In genomic region chr1:6241107-6241886, GRCh38 we compare ENCODE assay signal across 16 cellular contexts. TPM values are rescaled to one million over a fixed set of nuclear protein-coding genes. Genes with fewer than 3 reads are reported as not detected.
DNase-seq lines count a peak whose midpoint lies in the region; ATAC-seq and TF ChIP-seq lines count a peak whose summit lies in the region.
"Had no signal": no experiment of that assay in that cellular context is flagged by ENCODE, and none has a peak within 500 bp of the region (broad histone marks: within the 10 kb centered on the region; RNA-seq: fewer than 3 reads in every experiment).

No MANE protein-coding gene starts in this region.

- TF ChIP-seq CTCF in osteocyte (IDR thresholded peaks at IDR 0.05), result no peak
- no peak for TF ChIP-seq CTCF in left lung (IDR thresholded peaks at IDR 0.05)

- peak overlapping the region; percentile 75 for H3K27ac Mint-ChIP-seq in activated CD4-positive, alpha-beta T cell treated with anti-CD3 and anti-CD28 coated beads, Interleukin-2, amount 10 ng/mL, durations not matched to agents 24 days and 14 days
- no peak overlapping the region for H3K27ac Mint-ChIP-seq in activated CD4-positive, alpha-beta T cell treated with anti-CD3 and anti-CD28 coated beads, Interleukin-2, amount 10 ng/mL, durations not matched to agents 7 days and 5 days
- no peak overlapping the region for H3K27ac Mint-ChIP-seq in IgD-negative memory B cell
- no peak overlapping the region for H3K27ac Mint-ChIP-seq in osteocyte (ENCODE audit: unreplicated experiment)
- H3K27ac Mint-ChIP-seq: activated T-helper 2 cell treated with anti-CD3 and anti-CD28 coated beads, Interferon-gamma antibody, Interleukin-2, Interleukin-4, amounts not matched to agents 10 μg/mL and 5 μg/mL and 100 μg/mL, durations not matched to agents 14 hours and 24 hours and 36 hours had no signal

- POLR2A ChIA-PET in activated CD4-positive, alpha-beta T cell treated with anti-CD3 and anti-CD28 coated beads, Interleukin-2, amount 10 ng/mL, durations not matched to agents 7 days and 5 days (lab: Charles Lee), result no interaction called here

- H3K4me1 Mint-ChIP-seq in activated CD4-positive, alpha-beta T cell treated with anti-CD3 and anti-CD28 coated beads, Interleukin-2, amount 10 ng/mL, durations not matched to agents 24 days and 14 days, result peaks cover 17% of the 10 kb centered on the region
- peaks cover 16% of the 10 kb centered on the region for H3K4me1 Mint-ChIP-seq in activated CD4-positive, alpha-beta T cell treated with anti-CD3 and anti-CD28 coated beads, Interleukin-2, amount 10 ng/mL, durations not matched to agents 7 days and 5 days
- H3K4me1 Mint-ChIP-seq in IgD-negative memory B cell (peaks cover 0 to 5% (median 3%) of the 10 kb centered on the region in 3 donors), osteocyte (ENCODE audit: unreplicated experiment) (peaks cover 10% of the 10 kb centered on the region)

- DNase-seq in activated CD4-positive, alpha-beta T cell treated with anti-CD3 and anti-CD28 coated beads, Interleukin-2, amount 10 ng/mL, durations not matched to agents 24 days and 14 days, result no peak
- no peak for DNase-seq in activated CD4-positive, alpha-beta T cell treated with anti-CD3 and anti-CD28 coated beads, Interleukin-2, amount 10 ng/mL, durations not matched to agents 7 days and 5 days
- DNase-seq in epidermal melanocyte (ENCODE audit: insufficient read length, low spot score), result peak; percentile 12
- DNase-seq in osteocyte (ENCODE audit: extremely low spot score, unreplicated experiment), result no peak
- DNase-seq in left lung, result no peak
- DNase-seq in activated T-cell treated with anti-CD3 and anti-CD28 coated beads, Interleukin-2, amount 50 U/mL, for 48 hours, result no peak
- DNase-seq: erythroblast, occipital lobe, PC-9 had no signal

- ATAC-seq in HG02970 (IDR thresholded peaks at IDR 0.05; ENCODE audit: low FRiP score, unreplicated experiment) (no peak), left lung (no peak)
- ATAC-seq: left ventricle myocardium superior had no signal

- H3K36me3 Mint-ChIP-seq in activated CD4-positive, alpha-beta T cell treated with anti-CD3 and anti-CD28 coated beads, Interleukin-2, amount 10 ng/mL, durations not matched to agents 24 days and 14 days (ENCODE audit: low read depth), result peaks cover 4% of the 10 kb centered on the region
- H3K36me3 Mint-ChIP-seq in activated CD4-positive, alpha-beta T cell treated with anti-CD3 and anti-CD28 coated beads, Interleukin-2, amount 10 ng/mL, durations not matched to agents 7 days and 5 days (ENCODE audit: low read depth), result no peaks in the 10 kb centered on the region
- peaks cover 2% of the 10 kb centered on the region for H3K36me3 Mint-ChIP-seq in IgD-negative memory B cell
- H3K36me3 Mint-ChIP-seq in osteocyte (ENCODE audit: unreplicated experiment), result no peaks in the 10 kb centered on the region

- peaks cover 48% of the 10 kb centered on the region for H3K27me3 Mint-ChIP-seq in activated CD4-positive, alpha-beta T cell treated with anti-CD3 and anti-CD28 coated beads, Interleukin-2, amount 10 ng/mL, durations not matched to agents 24 days and 14 days
- peaks cover 47% of the 10 kb centered on the region for H3K27me3 Mint-ChIP-seq in activated CD4-positive, alpha-beta T cell treated with anti-CD3 and anti-CD28 coated beads, Interleukin-2, amount 10 ng/mL, durations not matched to agents 7 days and 5 days
- H3K27me3 Mint-ChIP-seq in IgD-negative memory B cell (peaks cover 29% of the 10 kb centered on the region), osteocyte (ENCODE audit: unreplicated experiment) (peaks cover 42% of the 10 kb centered on the region)

- peak overlapping the region; percentile 14 for H3K4me3 Mint-ChIP-seq in activated CD4-positive, alpha-beta T cell treated with anti-CD3 and anti-CD28 coated beads, Interleukin-2, amount 10 ng/mL, durations not matched to agents 24 days and 14 days
- no peak overlapping the region for H3K4me3 Mint-ChIP-seq in activated CD4-positive, alpha-beta T cell treated with anti-CD3 and anti-CD28 coated beads, Interleukin-2, amount 10 ng/mL, durations not matched to agents 7 days and 5 days
- H3K4me3 Mint-ChIP-seq in IgD-negative memory B cell (peak overlapping the region in 3 of 4 donors; percentile 14 to 43 (median 36)), osteocyte (ENCODE audit: unreplicated experiment) (peak overlapping the region; percentile 44)

- H3K27ac ChIP-seq in left lung, result no peak overlapping the region
- H3K27ac ChIP-seq: PC-9 had no signal

- no peaks in the 10 kb centered on the region for H3K36me3 ChIP-seq in left lung

- CTCF ChIA-PET in activated CD4-positive, alpha-beta T cell treated with anti-CD3 and anti-CD28 coated beads, Interleukin-2, amount 10 ng/mL, durations not matched to agents 7 days and 5 days (lab: Charles Lee), result interaction anchor here (1.4 to 1.7 kb wide), 2 partner anchors 33 to 164 kb away, joined by 3 read pairs; no protein-coding TSS in a partner anchor

- H3K9me3 Mint-ChIP-seq in activated CD4-positive, alpha-beta T cell treated with anti-CD3 and anti-CD28 coated beads, Interleukin-2, amount 10 ng/mL, durations not matched to agents 24 days and 14 days, result no peaks in the 10 kb centered on the region
- H3K9me3 Mint-ChIP-seq in activated CD4-positive, alpha-beta T cell treated with anti-CD3 and anti-CD28 coated beads, Interleukin-2, amount 10 ng/mL, durations not matched to agents 7 days and 5 days, result no peaks in the 10 kb centered on the region
- no peaks in the 10 kb centered on the region for H3K9me3 Mint-ChIP-seq in IgD-negative memory B cell
- H3K9me3 Mint-ChIP-seq in osteocyte (ENCODE audit: unreplicated experiment), result no peaks in the 10 kb centered on the region
- H3K9me3 Mint-ChIP-seq: activated T-helper 2 cell treated with anti-CD3 and anti-CD28 coated beads, Interferon-gamma antibody, Interleukin-2, Interleukin-4, amounts not matched to agents 10 μg/mL and 5 μg/mL and 100 μg/mL, durations not matched to agents 14 hours and 24 hours and 36 hours had no signal

- peaks cover 3 to 30% of the 10 kb centered on the region in 2 donors for H3K4me1 ChIP-seq in left lung

- H3K4me3 ChIP-seq in left lung, result no peak overlapping the region
- H3K4me3 ChIP-seq: PC-9 had no signal

- H3K9me3 ChIP-seq in left lung, result no peaks in the 10 kb centered on the region

- H3K27me3 ChIP-seq in left lung, result peaks cover 49 to 88% of the 10 kb centered on the region in 2 donors

- intact Hi-C loops in activated CD4-positive, alpha-beta T cell treated with anti-CD3 and anti-CD28 coated beads, Interleukin-2, amount 10 ng/mL, durations not matched to agents 24 days and 14 days (cut with micrococcal nuclease), result no loop called here
- intact Hi-C loops in left lung (cut with DNase I), result no loop called here

RNA-seq across cellular contexts. Expression of gene HES3, which starts 2.7 kb away (rescaled TPM):
- not detected in 2 replicates for total RNA-seq in activated CD4-positive, alpha-beta T cell treated with anti-CD3 and anti-CD28 coated beads, Interleukin-2, amount 10 ng/mL, durations not matched to agents 24 days and 14 days
- not detected for total RNA-seq in activated CD4-positive, alpha-beta T cell treated with anti-CD3 and anti-CD28 coated beads, Interleukin-2, amount 10 ng/mL, durations not matched to agents 7 days and 5 days
- not detected for polyA plus RNA-seq in IgD-negative memory B cell
- total RNA-seq in osteocyte (not detected in 2 replicates), left lung (not detected)
- total RNA-seq: A673; activated T-helper 2 cell treated with anti-CD3 and anti-CD28 coated beads, Interferon-gamma antibody, Interleukin-2, Interleukin-4, amounts not matched to agents 10 μg/mL and 5 μg/mL and 100 μg/mL, durations not matched to agents 14 hours and 24 hours and 36 hours; HT1080; left ventricle myocardium superior; occipital lobe; PC-9 had no signal
- polyA plus RNA-seq: thymus had no signal

RNA-seq across cellular contexts. Expression of gene ICMT, which starts 5.5 kb away (rescaled TPM):
- 67.6 and 69.4 TPM in 2 replicates for total RNA-seq in activated CD4-positive, alpha-beta T cell treated with anti-CD3 and anti-CD28 coated beads, Interleukin-2, amount 10 ng/mL, durations not matched to agents 24 days and 14 days
- total RNA-seq in activated CD4-positive, alpha-beta T cell treated with anti-CD3 and anti-CD28 coated beads, Interleukin-2, amount 10 ng/mL, durations not matched to agents 7 days and 5 days, result 10 to 100 TPM; 50.4 to 53.3 TPM
- polyA plus RNA-seq in IgD-negative memory B cell, result 14.2 TPM
- 74.7 and 81.1 TPM in 2 replicates for total RNA-seq in osteocyte
- 10 to 100 TPM; 70.0 to 84.1 TPM for total RNA-seq in left lung

RNA-seq across cellular contexts. Expression of gene GPR153, which starts 19.6 kb away (rescaled TPM):
- 1.3 and 1.7 TPM in 2 replicates for total RNA-seq in activated CD4-positive, alpha-beta T cell treated with anti-CD3 and anti-CD28 coated beads, Interleukin-2, amount 10 ng/mL, durations not matched to agents 24 days and 14 days
- total RNA-seq in activated CD4-positive, alpha-beta T cell treated with anti-CD3 and anti-CD28 coated beads, Interleukin-2, amount 10 ng/mL, durations not matched to agents 7 days and 5 days, result under 1 TPM; 0.85 to 0.99 TPM
- 0.06 TPM for polyA plus RNA-seq in IgD-negative memory B cell
- total RNA-seq in osteocyte, result 4.2 and 4.4 TPM in 2 replicates
- total RNA-seq in left lung, result 10 to 100 TPM; 15.3 to 16.4 TPM

RNA-seq across cellular contexts. Expression of gene RNF207, which starts 35.4 kb away (rescaled TPM):
- 53.2 and 54.7 TPM in 2 replicates for total RNA-seq in activated CD4-positive, alpha-beta T cell treated with anti-CD3 and anti-CD28 coated beads, Interleukin-2, amount 10 ng/mL, durations not matched to agents 24 days and 14 days
- total RNA-seq in activated CD4-positive, alpha-beta T cell treated with anti-CD3 and anti-CD28 coated beads, Interleukin-2, amount 10 ng/mL, durations not matched to agents 7 days and 5 days, result 1 to 10 TPM; 4.0 to 7.4 TPM
- 0.23 TPM for polyA plus RNA-seq in IgD-negative memory B cell
- total RNA-seq in osteocyte (12.4 TPM in 2 replicates), left lung (10 to 100 TPM; 11.9 to 12.6 TPM)

RNA-seq across cellular contexts. Expression of gene RPL22, which starts 41.9 kb away (rescaled TPM):
- 437 and 463 TPM in 2 replicates for total RNA-seq in activated CD4-positive, alpha-beta T cell treated with anti-CD3 and anti-CD28 coated beads, Interleukin-2, amount 10 ng/mL, durations not matched to agents 24 days and 14 days
- 100 to 1,000 TPM; 328 to 370 TPM for total RNA-seq in activated CD4-positive, alpha-beta T cell treated with anti-CD3 and anti-CD28 coated beads, Interleukin-2, amount 10 ng/mL, durations not matched to agents 7 days and 5 days
- 302 TPM for polyA plus RNA-seq in IgD-negative memory B cell
- total RNA-seq in osteocyte (359 and 373 TPM in 2 replicates), left lung (100 to 1,000 TPM; 265 to 324 TPM)
